Comparison of ENCODE assay signal across 2 cellular contexts in the genomic region with DNA sequence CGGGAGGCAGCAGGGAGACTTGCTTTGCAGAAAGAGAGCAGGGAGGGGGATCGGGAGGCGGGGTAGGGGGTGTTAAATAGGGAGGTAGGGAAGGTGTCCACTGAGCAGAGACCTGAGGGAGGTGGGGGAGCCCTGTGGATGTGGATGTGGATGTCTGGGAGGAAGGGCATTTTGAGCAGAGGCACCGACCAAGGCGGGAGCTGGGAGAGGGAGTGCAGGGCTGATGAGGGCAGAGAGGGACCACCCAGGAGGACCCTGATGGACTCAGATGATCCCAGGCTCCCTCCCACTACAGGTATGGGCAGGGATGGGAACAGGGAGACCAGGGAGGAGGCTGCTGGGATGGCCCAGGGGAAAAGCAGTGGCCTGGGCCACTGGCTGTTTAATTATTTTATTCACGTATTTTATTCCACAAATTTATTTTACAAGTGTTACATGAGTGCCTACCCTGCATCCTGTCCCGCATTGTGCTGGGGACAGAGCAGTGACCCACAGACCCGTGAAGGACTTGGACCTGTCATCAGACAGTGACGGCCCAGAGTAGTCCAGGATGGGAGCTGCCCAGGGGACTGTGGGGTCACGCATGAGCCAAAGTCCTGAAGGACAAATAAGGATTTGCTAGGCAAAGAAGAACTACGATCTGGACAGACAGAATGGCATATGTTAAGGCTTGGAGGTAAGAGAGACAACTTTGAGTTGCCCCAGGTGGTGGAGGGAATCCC.
TF ChIP-seq lines count a peak whose summit lies in the region.

No MANE protein-coding gene starts in this region.

TF ChIP-seq in IMR-90, 13 proteins besides CTCF, POLR2A, EP300 and RAD21:
- TF ChIP-seq RCOR1 (IDR thresholded peaks at IDR 0.05; ENCODE audit: insufficient replicate concordance, low read length) = no peak
- no peak for TF ChIP-seq FOS (IDR thresholded peaks at IDR 0.05; ENCODE audit: low read depth, low read length)
- TF ChIP-seq, protein P1, sequence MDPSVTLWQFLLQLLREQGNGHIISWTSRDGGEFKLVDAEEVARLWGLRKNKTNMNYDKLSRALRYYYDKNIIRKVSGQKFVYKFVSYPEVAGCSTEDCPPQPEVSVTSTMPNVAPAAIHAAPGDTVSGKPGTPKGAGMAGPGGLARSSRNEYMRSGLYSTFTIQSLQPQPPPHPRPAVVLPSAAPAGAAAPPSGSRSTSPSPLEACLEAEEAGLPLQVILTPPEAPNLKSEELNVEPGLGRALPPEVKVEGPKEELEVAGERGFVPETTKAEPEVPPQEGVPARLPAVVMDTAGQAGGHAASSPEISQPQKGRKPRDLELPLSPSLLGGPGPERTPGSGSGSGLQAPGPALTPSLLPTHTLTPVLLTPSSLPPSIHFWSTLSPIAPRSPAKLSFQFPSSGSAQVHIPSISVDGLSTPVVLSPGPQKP (IDR thresholded peaks at IDR 0.05; ENCODE audit: borderline replicate concordance, low read depth, low read length) = no peak
- no peak for TF ChIP-seq BHLHE40 (IDR thresholded peaks at IDR 0.05; ENCODE audit: low read depth, low read length)
- no peak for TF ChIP-seq RFX5 (IDR thresholded peaks at IDR 0.05; ENCODE audit: low read depth, low read length)
- no peak for TF ChIP-seq MAZ (IDR thresholded peaks at IDR 0.05; ENCODE audit: borderline replicate concordance, low read depth, low read length)
- TF ChIP-seq, protein P2, sequence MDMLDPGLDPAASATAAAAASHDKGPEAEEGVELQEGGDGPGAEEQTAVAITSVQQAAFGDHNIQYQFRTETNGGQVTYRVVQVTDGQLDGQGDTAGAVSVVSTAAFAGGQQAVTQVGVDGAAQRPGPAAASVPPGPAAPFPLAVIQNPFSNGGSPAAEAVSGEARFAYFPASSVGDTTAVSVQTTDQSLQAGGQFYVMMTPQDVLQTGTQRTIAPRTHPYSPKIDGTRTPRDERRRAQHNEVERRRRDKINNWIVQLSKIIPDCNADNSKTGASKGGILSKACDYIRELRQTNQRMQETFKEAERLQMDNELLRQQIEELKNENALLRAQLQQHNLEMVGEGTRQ (IDR thresholded peaks at IDR 0.05; ENCODE audit: low read depth, low read length) = no peak
- TF ChIP-seq MXI1 (IDR thresholded peaks at IDR 0.05; ENCODE audit: borderline replicate concordance, low read depth, low read length) = no peak
- no peak for TF ChIP-seq SMC3 (IDR thresholded peaks at IDR 0.05; ENCODE audit: low read depth, low read length)
- TF ChIP-seq CHD1 (IDR thresholded peaks at IDR 0.05; ENCODE audit: low read depth, low read length) = no peak
- no peak for TF ChIP-seq CEBPB (IDR thresholded peaks at IDR 0.05; ENCODE audit: low read depth, low read length)
- no peak for TF ChIP-seq MAFK (IDR thresholded peaks at IDR 0.05; ENCODE audit: low read depth, low read length)

TF ChIP-seq in endothelial cell of umbilical vein, 7 proteins besides CTCF, POLR2A, EP300 and RAD21:
- TF ChIP-seq FOS (IDR thresholded peaks at IDR 0.05; ENCODE audit: borderline replicate concordance, insufficient read depth, low read length) (no peak), POLR2AphosphoS5 (IDR thresholded peaks at IDR 0.05; ENCODE audit: insufficient read depth, low read depth, low read length) (no peak), GATA2 (IDR thresholded peaks at IDR 0.05; ENCODE audit: insufficient read depth, insufficient read length, low read depth, low read length) (no peak), MYC (IDR thresholded peaks at IDR 0.05; ENCODE audit: low read depth, low read length) (no peak), JUN (IDR thresholded peaks at IDR 0.05; ENCODE audit: borderline replicate concordance, insufficient read depth, insufficient read length, low read depth) (no peak), EZH2 (IDR thresholded peaks at IDR 0.05; ENCODE audit: borderline replicate concordance, low read depth, low read length, severe bottlenecking) (no peak)
- TF ChIP-seq, protein P3, sequence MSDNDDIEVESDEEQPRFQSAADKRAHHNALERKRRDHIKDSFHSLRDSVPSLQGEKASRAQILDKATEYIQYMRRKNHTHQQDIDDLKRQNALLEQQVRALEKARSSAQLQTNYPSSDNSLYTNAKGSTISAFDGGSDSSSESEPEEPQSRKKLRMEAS (IDR thresholded peaks at IDR 0.05; ENCODE audit: insufficient read depth, insufficient read length) = no peak
